Comparison of ENCODE assay signal across 12 cellular contexts in the genomic region with DNA sequence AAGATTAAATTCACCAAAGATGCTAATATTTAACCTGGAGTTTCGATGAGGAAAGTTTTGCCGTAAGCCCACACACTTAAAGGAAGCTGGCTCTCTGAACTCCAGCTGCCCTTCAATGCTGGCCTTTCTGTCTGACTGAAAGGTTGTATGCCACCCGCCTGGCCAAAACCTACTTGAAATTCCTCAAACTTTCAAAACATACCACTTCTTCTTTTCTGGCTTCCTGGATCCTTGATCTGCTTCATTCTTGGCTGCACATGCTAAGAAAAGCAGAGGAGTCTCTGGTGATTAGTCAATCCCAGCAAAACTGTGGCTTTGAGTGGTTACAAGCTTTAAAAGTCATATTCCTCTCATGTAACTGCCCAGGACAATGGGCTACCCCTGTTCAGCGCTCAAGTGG.
DNase-seq lines count a peak whose midpoint lies in the region; ATAC-seq, FAIRE-seq and TF ChIP-seq lines count a peak whose summit lies in the region.
"Had no signal": no experiment of that assay in that cellular context is flagged by ENCODE, and none has a peak within 500 bp of the region (broad histone marks: within the 10 kb centered on the region; RNA-seq: fewer than 3 reads in every experiment).

No MANE protein-coding gene starts in this region.

- no peak for TF ChIP-seq EP300 in H1 (IDR thresholded peaks at IDR 0.05; ENCODE audit: borderline replicate concordance in 1 of 2, low read depth in 2 of 2, low read length in 2 of 2)

- H2BK5ac ChIP-seq in H1 (ENCODE audit: low read depth, low read length), result no peak overlapping the region

- H4K91ac ChIP-seq in H1 (replicated peaks; ENCODE audit: insufficient read length, low read length), result no peak overlapping the region

- H2BK20ac ChIP-seq in H1 (ENCODE audit: low read length), result no peak overlapping the region

- H4K5ac ChIP-seq in H1 (ENCODE audit: insufficient read length, low read depth, low read length), result no peak overlapping the region

- H3K4ac ChIP-seq in H1 (replicated peaks; ENCODE audit: insufficient read length, low read depth, low read length), result no peak overlapping the region

- WGBS in H1 (ENCODE audit: extremely low coverage in 1 of 2, insufficient coverage in 1 of 2, insufficient read length in 1 of 2, insufficient replicate concordance in 2 of 2, low coverage in 1 of 2, low lambda C conversion rate in 2 of 2, missing lambda C conversion rate in 1 of 2), 2 experiments, result 86% methylated on average over 4 of the region's 4 CpGs; no CpG with 5 or more reads in 1 of the 2 experiments

- H2BK12ac ChIP-seq in H1 (ENCODE audit: low read depth, low read length), result no peak overlapping the region

- H3K27ac ChIP-seq in H1 (ENCODE audit: low read depth, low read length), result no peak overlapping the region
- H3K27ac ChIP-seq: right lobe of liver had no signal

- CTCF ChIA-PET in H1 (lab: Charles Lee; ENCODE audit: partially characterized antibody), result no interaction called here

- no peak for DNase-seq in GM12891 (ENCODE audit: insufficient read length, low spot score)
- no peak for DNase-seq in H1 (ENCODE audit: low read depth in 1 of 2, low spot score in 2 of 2)
- DNase-seq in stimulated activated CD4-positive, alpha-beta T cell treated with anti-CD3 and anti-CD28 coated beads, Interleukin-12 subunit alpha, Interleukin-12 subunit beta, amount 100 ng/mL, for 4 hours, result no peak
- no peak for DNase-seq in NCI-H2171 (lab: John Stamatoyannopoulos, UW)
- no peak for DNase-seq in mucosa of gallbladder (ENCODE audit: low spot score)
- no peak for DNase-seq in hippocampal formation (lab: John Stamatoyannopoulos, UW)
- DNase-seq: CD4-positive, CD25-positive, alpha-beta regulatory T cell; islet precursor cell; right lobe of liver; stimulated activated naive CD4-positive, alpha-beta T cell had no signal

- no peaks in the 10 kb centered on the region for H3K79me1 ChIP-seq in H1 (ENCODE audit: low read depth, low read length)

- no peaks in the 10 kb centered on the region for H3K79me2 ChIP-seq in H1 (ENCODE audit: control insufficient read depth in 1 of 2, insufficient read depth in 2 of 2, low read length in 2 of 2)

- ATAC-seq in GM21526 (IDR thresholded peaks at IDR 0.05; ENCODE audit: low FRiP score, unreplicated experiment), result peak; percentile 43
- peak; percentile 89 for ATAC-seq in HG03378 (IDR thresholded peaks at IDR 0.05; ENCODE audit: unreplicated experiment)

- H4K20me1 ChIP-seq in H1 (replicated peaks in 1 of 2; ENCODE audit: control insufficient read depth in 1 of 2, insufficient read depth in 2 of 2, low read length in 2 of 2), result no peaks in the 10 kb centered on the region

- no peaks in the 10 kb centered on the region for H3K27me3 ChIP-seq in H1 (replicated peaks in 1 of 4; ENCODE audit: control insufficient read depth in 3 of 4, extremely low read depth in 1 of 4, insufficient read depth in 3 of 4, low read length in 3 of 4)
- H3K27me3 ChIP-seq: right lobe of liver had no signal

- no peaks in the 10 kb centered on the region; a peak in 1 of 8 replicates for H3K36me3 ChIP-seq in H1 (ENCODE audit: control insufficient read depth in 2 of 4, insufficient read depth in 4 of 4, low read length in 3 of 4)
- H3K36me3 ChIP-seq: right lobe of liver had no signal

- H3K9me3 ChIP-seq in H1 (ENCODE audit: insufficient read depth in 2 of 2, low read depth in 1 of 2, low read length in 1 of 2), result no peaks in the 10 kb centered on the region
- H3K9me3 ChIP-seq: right lobe of liver had no signal

- no peak overlapping the region for H4K8ac ChIP-seq in H1 (ENCODE audit: extremely low read depth, insufficient read depth, low read length)

- H2BK120ac ChIP-seq in H1 (replicated peaks; ENCODE audit: low read depth, low read length), result no peak overlapping the region

- H2BK15ac ChIP-seq in H1 (ENCODE audit: low read length), result no peak overlapping the region

- H3K4me1 ChIP-seq in H1 (replicated peaks in 1 of 4; ENCODE audit: control insufficient read depth in 3 of 4, insufficient read depth in 4 of 4, low read length in 3 of 4), result peaks cover 0 to 6% (median 0%) of the 10 kb centered on the region in 4 experiments; a peak in 2 of 7 replicates
- H3K4me1 ChIP-seq: right lobe of liver had no signal

- POLR2A ChIA-PET in H1 (lab: Charles Lee; ENCODE audit: partially characterized antibody), result no interaction called here

- no peak overlapping the region for H3K4me3 ChIP-seq in H1 (ENCODE audit: extremely low read depth in 1 of 4, insufficient read depth in 2 of 4, low read depth in 3 of 4, low read length in 4 of 4)
- H3K4me3 ChIP-seq: right lobe of liver had no signal

- H3K14ac ChIP-seq in H1 (ENCODE audit: insufficient read length), result no peak overlapping the region

- peak overlapping the region; percentile 71; the same call in 1 of the 2 replicates for H2AFZ ChIP-seq in H1 (ENCODE audit: low read length)

- no peak for TF ChIP-seq POLR2A in GM12891 (IDR thresholded peaks at IDR 0.05; ENCODE audit: low read depth, low read length)
- no peak for TF ChIP-seq POLR2A in H1 (IDR thresholded peaks at IDR 0.05; ENCODE audit: control extremely low read depth in 1 of 2, low read depth in 2 of 2, low read length in 2 of 2)

- no peaks in the 10 kb centered on the region for H3K23me2 ChIP-seq in H1 (ENCODE audit: low read depth, low read length)

- TF ChIP-seq RAD21 in H1 (IDR thresholded peaks at IDR 0.05 in 1 of 2, conservative IDR thresholded peaks at IDR 0.05 in 1 of 2; ENCODE audit: low read depth in 2 of 2, low read length in 2 of 2), result no peak

- no peak overlapping the region for H3K9ac ChIP-seq in H1 (replicated peaks in 1 of 4; ENCODE audit: extremely low read depth in 1 of 4, low read depth in 3 of 4, low read length in 3 of 4)

- FAIRE-seq in GM12891 (lab: Jason Lieb, UNC) (no peak), H1 (lab: Jason Lieb, UNC) (no peak)

- H3K56ac ChIP-seq in H1 (replicated peaks; ENCODE audit: insufficient read length, low read depth, low read length), result no peak overlapping the region

- no peak overlapping the region for H3K4me2 ChIP-seq in H1 (ENCODE audit: insufficient read depth in 1 of 2, low read depth in 2 of 2, low read length in 2 of 2)

- TF ChIP-seq CTCF in H1 (IDR thresholded peaks at IDR 0.05; ENCODE audit: control extremely low read depth in 1 of 3, insufficient read depth in 1 of 3, low read depth in 1 of 3, low read length in 3 of 3), result no peak

- no peak overlapping the region for H3K23ac ChIP-seq in H1 (ENCODE audit: insufficient read length)

- no peak overlapping the region for H3K18ac ChIP-seq in H1 (ENCODE audit: extremely low read depth, low read length)

- no peak overlapping the region for H2AK5ac ChIP-seq in H1 (ENCODE audit: low read depth, low read length)

TF ChIP-seq in GM12891, 5 proteins besides CTCF, POLR2A, EP300 and RAD21:
- TF ChIP-seq SPI1 (IDR thresholded peaks at IDR 0.05; ENCODE audit: low read depth, low read length) (peak; percentile 83), POLR2AphosphoS5 (IDR thresholded peaks at IDR 0.05; ENCODE audit: low read depth, low read length) (no peak)
TF ChIP-seq in GM12891: peak in this region for 1.

TF ChIP-seq in H1, 55 proteins besides CTCF, POLR2A, EP300 and RAD21 (continues in another document):
- TF ChIP-seq CREB1 (IDR thresholded peaks at IDR 0.05), result no peak
- no peak for TF ChIP-seq TBP (IDR thresholded peaks at IDR 0.05; ENCODE audit: low read depth, low read length)
- no peak for TF ChIP-seq GABPA (IDR thresholded peaks at IDR 0.05; ENCODE audit: borderline replicate concordance, insufficient read depth, low read length)
- no peak for TF ChIP-seq HDAC2 (IDR thresholded peaks at IDR 0.05; ENCODE audit: borderline replicate concordance in 1 of 2, low read depth in 2 of 2, low read length in 2 of 2)
- TF ChIP-seq SIRT6 (IDR thresholded peaks at IDR 0.05; ENCODE audit: low read length), result no peak
- TF ChIP-seq EZH2 (IDR thresholded peaks at IDR 0.05; ENCODE audit: low read depth, low read length, severe bottlenecking), result no peak
- TF ChIP-seq, protein P1, sequence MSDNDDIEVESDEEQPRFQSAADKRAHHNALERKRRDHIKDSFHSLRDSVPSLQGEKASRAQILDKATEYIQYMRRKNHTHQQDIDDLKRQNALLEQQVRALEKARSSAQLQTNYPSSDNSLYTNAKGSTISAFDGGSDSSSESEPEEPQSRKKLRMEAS (IDR thresholded peaks at IDR 0.05), result no peak
- no peak for TF ChIP-seq KDM5A (IDR thresholded peaks at IDR 0.05; ENCODE audit: low read length)
- TF ChIP-seq FOSL1 (IDR thresholded peaks at IDR 0.05; ENCODE audit: insufficient read depth, low read depth, low read length), result no peak
- no peak for TF ChIP-seq CHD2 (IDR thresholded peaks at IDR 0.05; ENCODE audit: low read length)
- no peak for TF ChIP-seq HDAC6 (IDR thresholded peaks at IDR 0.05; ENCODE audit: low read depth, low read length)
- TF ChIP-seq ATF2 (IDR thresholded peaks at IDR 0.05; ENCODE audit: low read length), result no peak
- TF ChIP-seq TEAD4 (IDR thresholded peaks at IDR 0.05; ENCODE audit: low read depth, low read length), result no peak
- TF ChIP-seq KDM1A (IDR thresholded peaks at IDR 0.05; ENCODE audit: borderline replicate concordance, low read length), result no peak
- no peak for TF ChIP-seq NRF1 (IDR thresholded peaks at IDR 0.05; ENCODE audit: low read depth, low read length)
- no peak for TF ChIP-seq BRCA1 (IDR thresholded peaks at IDR 0.05; ENCODE audit: low read depth, low read length)
- TF ChIP-seq, protein P2, sequence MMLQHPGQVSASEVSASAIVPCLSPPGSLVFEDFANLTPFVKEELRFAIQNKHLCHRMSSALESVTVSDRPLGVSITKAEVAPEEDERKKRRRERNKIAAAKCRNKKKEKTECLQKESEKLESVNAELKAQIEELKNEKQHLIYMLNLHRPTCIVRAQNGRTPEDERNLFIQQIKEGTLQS (IDR thresholded peaks at IDR 0.05; ENCODE audit: insufficient read depth, low read depth, low read length), result no peak
- no peak for TF ChIP-seq RBBP5 (IDR thresholded peaks at IDR 0.05; ENCODE audit: borderline replicate concordance, low read depth, low read length)
